Comparison of ENCODE assay signal across 27 cellular contexts in the genomic region with DNA sequence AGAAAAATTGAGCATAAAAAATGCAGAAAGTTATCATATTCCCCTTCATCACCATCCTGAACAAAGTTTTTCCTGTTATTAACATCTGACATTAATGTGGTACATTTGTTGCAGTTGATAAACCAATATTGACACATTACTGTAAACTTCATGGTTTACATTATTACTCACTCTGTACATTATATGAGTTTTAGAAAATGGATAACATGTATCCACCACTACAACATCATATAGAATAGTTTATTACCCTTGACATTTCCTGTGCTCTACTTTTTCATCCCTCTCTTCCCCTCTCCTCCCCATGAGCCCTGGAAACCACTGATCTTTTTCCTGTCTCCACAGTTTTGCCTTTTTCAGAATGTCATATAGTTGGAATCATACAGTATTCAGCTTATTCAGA.
"Had no signal": no experiment of that assay in that cellular context is flagged by ENCODE, and none has a peak within 500 bp of the region (broad histone marks: within the 10 kb centered on the region; RNA-seq: fewer than 3 reads in every experiment).

No MANE protein-coding gene starts in this region.

- H3K4me3 ChIP-seq: colonic mucosa, coronary artery, dorsolateral prefrontal cortex, esophagus muscularis mucosa, esophagus squamous epithelium, gastrocnemius medialis, gastroesophageal sphincter, heart left ventricle, heart right ventricle had no signal

- H3K27ac ChIP-seq: colonic mucosa, coronary artery, dorsolateral prefrontal cortex, epithelial cell of prostate, esophagus muscularis mucosa, esophagus squamous epithelium, foreskin keratinocyte, gastrocnemius medialis, gastroesophageal sphincter, heart left ventricle, heart right ventricle had no signal

- DNase-seq: colonic mucosa; cortex of kidney; dermis blood vessel endothelial cell; dorsolateral prefrontal cortex; effector CD4-positive, alpha-beta T cell; effector CD8-positive, alpha-beta T cell; effector memory CD4-positive, alpha-beta T cell; effector memory CD8-positive, alpha-beta T cell; endodermal cell; erythroblast; esophagus squamous epithelium; foreskin fibroblast; foreskin keratinocyte; foreskin melanocyte; gastrocnemius medialis; glutamatergic neuron; head of caudate nucleus; heart left ventricle; heart right ventricle had no signal

- FAIRE-seq: colon, endometrium, endothelial cell of umbilical vein had no signal

- ATAC-seq: effector memory CD8-positive, alpha-beta T cell; esophagus mucosa; foreskin keratinocyte; gastrocnemius medialis; gastroesophageal sphincter; heart left ventricle; heart right ventricle had no signal

- H3K27me3 ChIP-seq: colonic mucosa, dorsolateral prefrontal cortex, esophagus muscularis mucosa, esophagus squamous epithelium, foreskin keratinocyte, gastrocnemius medialis, gastroesophageal sphincter, heart left ventricle, heart right ventricle had no signal

- H3K4me1 ChIP-seq: colonic mucosa, esophagus muscularis mucosa, esophagus squamous epithelium, foreskin keratinocyte, gastrocnemius medialis, gastroesophageal sphincter, heart left ventricle, heart right ventricle had no signal

- H3K9me3 ChIP-seq: colonic mucosa, esophagus squamous epithelium, gastrocnemius medialis had no signal

- H3K36me3 ChIP-seq: colonic mucosa, esophagus muscularis mucosa, esophagus squamous epithelium, gastrocnemius medialis, gastroesophageal sphincter, heart left ventricle, heart right ventricle had no signal
